ENCODE assay signal across 2 cellular contexts in the genomic region with DNA sequence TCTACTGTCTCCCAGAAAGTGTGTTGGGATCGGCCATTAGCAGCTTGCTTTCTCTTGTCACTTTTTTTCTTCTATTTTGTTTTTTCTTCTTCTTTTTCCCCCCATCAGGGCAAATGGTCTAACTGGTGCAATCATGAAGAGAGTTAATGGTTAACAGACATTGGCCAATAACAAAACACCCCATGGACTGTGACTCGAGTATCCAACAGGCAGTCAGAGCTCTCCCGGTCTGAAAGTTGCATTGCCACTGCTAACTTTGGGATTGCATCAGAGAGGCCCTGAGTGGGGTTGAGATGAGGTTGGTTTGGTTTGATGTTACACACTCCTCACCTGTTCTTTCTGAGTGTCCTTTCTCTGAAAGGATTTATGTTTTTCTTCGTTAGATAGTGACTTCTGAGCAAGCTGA.
TF ChIP-seq lines count a peak whose summit lies in the region.

No MANE protein-coding gene starts in this region.

TF ChIP-seq in HEK293, 187 proteins besides CTCF, POLR2A, EP300 and RAD21:
- TF ChIP-seq SCRT1 (tag by site-specific recombination; IDR thresholded peaks at IDR 0.05; ENCODE audit: borderline replicate concordance) = no peak
- TF ChIP-seq SCRT2 (tag by site-specific recombination; IDR thresholded peaks at IDR 0.05) = 0 out of 2 replicates have a peak, but pooled peaks have one; percentile 32
- TF ChIP-seq ZNF791 (tag by site-specific recombination; IDR thresholded peaks at IDR 0.05) = no peak
- TF ChIP-seq HOXD13 (CRISPR knock-in tag; IDR thresholded peaks at IDR 0.05; ENCODE audit: borderline replicate concordance) = peak; percentile 78; the same call in 1 of the 2 replicates
- TF ChIP-seq, protein P1, sequence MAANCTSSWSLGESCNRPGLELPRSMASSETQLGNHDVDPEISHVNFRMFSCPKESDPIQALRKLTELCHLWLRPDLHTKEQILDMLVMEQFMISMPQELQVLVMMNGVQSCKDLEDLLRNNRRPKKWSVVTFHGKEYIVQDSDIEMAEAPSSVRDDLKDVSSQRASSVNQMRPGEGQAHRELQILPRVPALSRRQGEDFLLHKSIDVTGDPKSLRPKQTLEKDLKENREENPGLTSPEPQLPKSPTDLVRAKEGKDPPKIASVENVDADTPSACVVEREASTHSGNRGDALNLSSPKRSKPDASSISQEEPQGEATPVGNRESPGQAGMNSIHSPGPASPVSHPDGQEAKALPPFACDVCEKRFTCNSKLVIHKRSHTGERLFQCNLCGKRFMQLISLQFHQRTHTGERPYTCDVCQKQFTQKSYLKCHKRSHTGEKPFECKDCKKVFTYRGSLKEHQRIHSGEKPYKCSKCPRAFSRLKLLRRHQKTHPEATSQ (tag by site-specific recombination; IDR thresholded peaks at IDR 0.05) = no peak

TF ChIP-seq in WTC11, 78 proteins besides CTCF, POLR2A, EP300 and RAD21:
- peak; percentile 100 for TF ChIP-seq GABPB1 (CRISPR knock-in tag; IDR thresholded peaks at IDR 0.05)
- TF ChIP-seq TP53 (CRISPR knock-in tag; IDR thresholded peaks at IDR 0.05) = no peak
